In genomic region chr1:143720087-143721023, GRCh38 we compare ENCODE assay signal across 9 cellular contexts.
DNase-seq lines count a peak whose midpoint lies in the region; ATAC-seq and TF ChIP-seq lines count a peak whose summit lies in the region.
"Had no signal": no experiment of that assay in that cellular context is flagged by ENCODE, and none has a peak within 500 bp of the region (broad histone marks: within the 10 kb centered on the region; RNA-seq: fewer than 3 reads in every experiment).

No MANE protein-coding gene starts in this region.

- H2BK5ac ChIP-seq in neuronal stem cell (ENCODE audit: low read length): no peak overlapping the region

- no peaks in the 10 kb centered on the region for H3K27me3 ChIP-seq in neuronal stem cell (ENCODE audit: control insufficient read depth in 3 of 3, insufficient read depth in 3 of 3, low read depth in 1 of 3, low read length in 3 of 3)
- peaks cover 6% of the 10 kb centered on the region for H3K27me3 ChIP-seq in effector memory CD4-positive, alpha-beta T cell (replicated peaks; ENCODE audit: control insufficient read depth, insufficient read depth, low read length, poor library complexity, severe bottlenecking)

- DNase-seq in GM12864 (ENCODE audit: low read depth) (no peak), NCI-H2227 (lab: John Stamatoyannopoulos, UW; ENCODE audit: unreplicated experiment) (peak; percentile 52), coronary artery (ENCODE audit: low spot score) (no peak), neuronal stem cell (ENCODE audit: low spot score) (no peak), dermis blood vessel endothelial cell (no peak)
- no peak for DNase-seq in effector memory CD4-positive, alpha-beta T cell

- no peak overlapping the region for H2BK15ac ChIP-seq in neuronal stem cell (ENCODE audit: low read length)

- H3K23ac ChIP-seq in neuronal stem cell (ENCODE audit: low read depth, low read length, poor library complexity): no peak overlapping the region

- ATAC-seq in GM19324 (IDR thresholded peaks at IDR 0.05; ENCODE audit: low FRiP score, unreplicated experiment) (no peak), GM18519 (IDR thresholded peaks at IDR 0.05; ENCODE audit: low FRiP score, unreplicated experiment) (no peak)

- H4K8ac ChIP-seq in neuronal stem cell (ENCODE audit: low read depth, low read length): no peak overlapping the region

- no peak overlapping the region for H3K18ac ChIP-seq in neuronal stem cell (ENCODE audit: low read length)

- H2BK120ac ChIP-seq in neuronal stem cell (ENCODE audit: low read depth, low read length): no peak overlapping the region

- no peaks in the 10 kb centered on the region for H3K79me1 ChIP-seq in neuronal stem cell (ENCODE audit: low read depth, low read length)

- no peak overlapping the region for H2AK5ac ChIP-seq in neuronal stem cell (ENCODE audit: low read depth, low read length)

- H2BK12ac ChIP-seq in neuronal stem cell (ENCODE audit: low read length): no peak overlapping the region

- H3K4me3 ChIP-seq in GM12864 (ENCODE audit: low read depth, low read length): peak overlapping the region; percentile 26
- H3K4me3 ChIP-seq in coronary artery: peak overlapping the region; percentile 58
- H3K4me3 ChIP-seq in neuronal stem cell (ENCODE audit: low read length in 2 of 2): no peak overlapping the region
- no peak overlapping the region for H3K4me3 ChIP-seq in effector memory CD4-positive, alpha-beta T cell (ENCODE audit: insufficient read depth, low read depth, low read length, poor library complexity, severe bottlenecking)
- H3K4me3 ChIP-seq: suprapubic skin had no signal

- no peak overlapping the region for H3K14ac ChIP-seq in neuronal stem cell (ENCODE audit: low read length)

- no peak overlapping the region for H3K9ac ChIP-seq in neuronal stem cell (ENCODE audit: low read depth, low read length, poor library complexity)

- no peaks in the 10 kb centered on the region for H3K9me3 ChIP-seq in neuronal stem cell (replicated peaks in 1 of 2; ENCODE audit: control insufficient read depth in 2 of 2, insufficient read depth in 1 of 2, low read depth in 1 of 2, low read length in 2 of 2)
- H3K9me3 ChIP-seq in effector memory CD4-positive, alpha-beta T cell (ENCODE audit: control insufficient read depth, low read length): no peaks in the 10 kb centered on the region
- H3K9me3 ChIP-seq: suprapubic skin had no signal

- no peak overlapping the region for H3K4me2 ChIP-seq in neuronal stem cell (ENCODE audit: insufficient read depth, low read length, poor library complexity, severe bottlenecking)

- WGBS in neuronal stem cell (ENCODE audit: extremely low coverage in 2 of 2, insufficient read length in 2 of 2, insufficient replicate concordance in 1 of 2), 2 donors: no CpG with 5 or more reads among the region's 24 CpGs

- peak overlapping the region; percentile 3 for H2AFZ ChIP-seq in neuronal stem cell (ENCODE audit: low read length)

- no peaks in the 10 kb centered on the region for H3K4me1 ChIP-seq in neuronal stem cell (ENCODE audit: control insufficient read depth in 2 of 2, insufficient read depth in 1 of 2, low read depth in 1 of 2, low read length in 2 of 2)
- H3K4me1 ChIP-seq in effector memory CD4-positive, alpha-beta T cell (ENCODE audit: control insufficient read depth, insufficient read depth, low read length, poor library complexity, severe bottlenecking): no peaks in the 10 kb centered on the region
- H3K4me1 ChIP-seq: suprapubic skin had no signal

- H3K27ac ChIP-seq in coronary artery (peak overlapping the region in 1 of 2 donors; percentile 40), neuronal stem cell (replicated peaks; ENCODE audit: low read length) (no peak overlapping the region)
- H3K27ac ChIP-seq in effector memory CD4-positive, alpha-beta T cell (ENCODE audit: insufficient read depth, low read length, poor library complexity, severe bottlenecking): no peak overlapping the region
- H3K27ac ChIP-seq: suprapubic skin had no signal

- no peak overlapping the region for H4K91ac ChIP-seq in neuronal stem cell (ENCODE audit: low read depth, low read length, poor library complexity)

- TF ChIP-seq CTCF in GM12864 (IDR thresholded peaks at IDR 0.05; ENCODE audit: low read depth, low read length, missing control alignments) (no peak), coronary artery (IDR thresholded peaks at IDR 0.05) (no peak)

- no peak overlapping the region for H3K4ac ChIP-seq in neuronal stem cell (ENCODE audit: low read length)

- no peaks in the 10 kb centered on the region for H3K36me3 ChIP-seq in neuronal stem cell (replicated peaks in 1 of 2; ENCODE audit: control insufficient read depth in 2 of 2, insufficient read depth in 2 of 2, low read length in 2 of 2)
- H3K36me3 ChIP-seq in effector memory CD4-positive, alpha-beta T cell (ENCODE audit: control insufficient read depth, insufficient read depth, low read length): no peaks in the 10 kb centered on the region
- H3K36me3 ChIP-seq: suprapubic skin had no signal

Comparison
In these comparisons a context has a peak if more than half of its experiments do, and no peak if none do; other contexts are left out.
1. H3K4me3 ChIP-seq: peak in GM12864 (single experiment) and coronary artery (single experiment); none in neuronal stem cell (0 of 2) and effector memory CD4-positive, alpha-beta T cell (single experiment).